20 cellular contexts compared by ENCODE assay signal in the genomic region with DNA sequence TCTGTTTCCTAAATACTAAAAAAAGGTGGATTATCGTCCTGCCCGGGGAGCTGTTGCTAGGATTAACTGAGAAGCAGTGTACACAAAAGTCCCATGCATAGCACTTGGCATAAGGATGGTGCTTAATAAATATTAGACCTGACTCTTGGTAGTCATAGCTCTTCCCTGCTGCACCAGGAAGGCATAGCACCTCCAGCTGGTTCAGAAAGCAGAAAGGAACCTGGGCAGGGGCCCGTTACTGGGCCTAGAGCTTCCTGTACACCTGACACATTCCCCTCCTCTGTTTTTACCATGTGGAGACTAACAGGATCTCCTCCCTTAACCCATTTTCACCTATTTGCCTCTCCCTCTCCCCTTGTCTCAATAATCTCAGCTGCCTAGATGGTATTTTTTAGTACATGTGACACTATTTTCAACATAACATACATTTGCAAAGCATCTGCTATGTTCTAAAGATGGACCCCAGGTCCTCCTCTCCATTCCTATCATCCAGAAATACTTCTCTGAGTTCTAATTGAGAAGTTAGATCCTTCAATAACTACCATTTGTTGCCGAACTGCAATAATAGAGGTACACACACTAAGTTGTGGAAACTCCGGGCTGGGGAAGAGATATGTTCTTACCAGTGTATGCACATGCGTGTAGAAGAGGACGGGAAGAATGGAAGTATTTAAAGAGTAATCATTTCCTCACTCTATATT. TPM values are rescaled to one million over a fixed set of nuclear protein-coding genes. Genes with fewer than 3 reads are reported as not detected.
A peak's percentile ranks its signal among the peaks of the same experiment; 100 is the strongest.
DNase-seq lines count a peak whose midpoint lies in the region; ATAC-seq and TF ChIP-seq lines count a peak whose summit lies in the region.
"Had no signal": no experiment of that assay in that cellular context is flagged by ENCODE, and none has a peak within 500 bp of the region (broad histone marks: within the 10 kb centered on the region; RNA-seq: fewer than 3 reads in every experiment).

No MANE protein-coding gene starts in this region.

- no peak overlapping the region for H3K4me3 ChIP-seq in SK-N-SH (ENCODE audit: low read depth in 2 of 2, low read length in 1 of 2)
- H3K4me3 ChIP-seq: A549 had no signal

- H3K27me3 ChIP-seq in layer of hippocampus (ENCODE audit: control insufficient read depth, insufficient read depth, low read length): no peaks in the 10 kb centered on the region
- H3K27me3 ChIP-seq in SK-N-SH (ENCODE audit: insufficient read depth): no peaks in the 10 kb centered on the region
- H3K27me3 ChIP-seq: gastrocnemius medialis had no signal

- no peaks in the 10 kb centered on the region for H3K9me3 ChIP-seq in T-helper 17 cell (ENCODE audit: control insufficient read depth, low read length, poor library complexity, severe bottlenecking)
- no peaks in the 10 kb centered on the region for H3K9me3 ChIP-seq in SK-N-SH
- H3K9me3 ChIP-seq: gastrocnemius medialis had no signal

- H3K27ac ChIP-seq in layer of hippocampus (ENCODE audit: low read depth, low read length) (peak overlapping the region; percentile 94), SK-N-SH (ENCODE audit: low read depth in 2 of 2, low read length in 1 of 2) (no peak overlapping the region)
- H3K27ac ChIP-seq: A549 had no signal

- peaks cover 0 to 19% of the 10 kb centered on the region in 2 experiments; a peak in 2 of 4 replicates for H3K4me1 ChIP-seq in SK-N-SH (ENCODE audit: control insufficient read depth in 1 of 2, insufficient read depth in 2 of 2, low read depth in 1 of 2, low read length in 1 of 2)

- H4K20me1 ChIP-seq in SK-N-SH (ENCODE audit: insufficient read depth): no peaks in the 10 kb centered on the region

- H3K27ac Mint-ChIP-seq in activated naive CD4-positive, alpha-beta T cell treated with anti-CD3 and anti-CD28 coated beads, Interleukin-2, amount 50 U/mL, for 24 hours: peak overlapping the region; percentile 75
- H3K27ac Mint-ChIP-seq in T-helper 17 cell: peak overlapping the region; percentile 21
- H3K27ac Mint-ChIP-seq: HFFc6, memory B cell had no signal

- peaks cover 15% of the 10 kb centered on the region for H3K79me2 ChIP-seq in SK-N-SH (ENCODE audit: insufficient read depth)

- H3K4me2 ChIP-seq in SK-N-SH: no peak overlapping the region
- H3K4me2 ChIP-seq: A549 had no signal

- ATAC-seq in T-helper 17 cell (no peak), HG02610 (IDR thresholded peaks at IDR 0.05; ENCODE audit: unreplicated experiment) (no peak)
- ATAC-seq: A549, esophagus mucosa had no signal

- no peak for TF ChIP-seq RAD21 in SK-N-SH (IDR thresholded peaks at IDR 0.05; ENCODE audit: low read length)

- no peaks in the 10 kb centered on the region for H3F3A ChIP-seq in SK-N-SH (replicated peaks; ENCODE audit: insufficient read depth)

- no peak for DNase-seq in activated naive CD4-positive, alpha-beta T cell (lab: John Stamatoyannopoulos, UW)
- no peak for DNase-seq in T-helper 17 cell
- DNase-seq in superior temporal gyrus (ENCODE audit: extremely low spot score): peak; percentile 66
- no peak for DNase-seq in SKM-1 treated with dmso at 0.1 percent for 144 hours (lab: John Stamatoyannopoulos, UW; ENCODE audit: unreplicated experiment)
- DNase-seq in SK-N-SH: no peak
- DNase-seq: activated CD4-positive, alpha-beta T cell treated with anti-CD3 and anti-CD28 coated beads for 48 hours; activated effector memory CD4-positive, alpha-beta T cell treated with Interleukin-2 at 50 U/mL for 16 hours; HFFc6; NCI-H1417; small intestine; stimulated activated CD4-positive, alpha-beta T cell treated with anti-CD3 and anti-CD28 coated beads, Interleukin-4, amount 100 ng/mL, for 24 hours had no signal

- POLR2A ChIA-PET in SK-N-SH (lab: Yijun Ruan, JAX): interaction anchor here (1.0 kb wide), 1 partner anchor 57 kb away, joined by 4 read pairs; a partner anchor contains a TSS

- H2AFZ ChIP-seq in SK-N-SH (ENCODE audit: low read depth): no peak overlapping the region

- H3K4me3 Mint-ChIP-seq in activated naive CD4-positive, alpha-beta T cell treated with anti-CD3 and anti-CD28 coated beads, Interleukin-2, amount 50 U/mL, for 24 hours: peak overlapping the region; percentile 9
- no peak overlapping the region for H3K4me3 Mint-ChIP-seq in T-helper 17 cell
- H3K4me3 Mint-ChIP-seq: HFFc6, memory B cell had no signal

- H3K36me3 Mint-ChIP-seq in activated naive CD4-positive, alpha-beta T cell treated with anti-CD3 and anti-CD28 coated beads, Interleukin-2, amount 50 U/mL, for 24 hours: peaks cover 2% of the 10 kb centered on the region
- no peaks in the 10 kb centered on the region for H3K36me3 Mint-ChIP-seq in T-helper 17 cell (ENCODE audit: low read depth)

- H3K9me3 Mint-ChIP-seq in activated naive CD4-positive, alpha-beta T cell treated with anti-CD3 and anti-CD28 coated beads, Interleukin-2, amount 50 U/mL, for 24 hours: no peaks in the 10 kb centered on the region

- TF ChIP-seq CTCF in SK-N-SH (IDR thresholded peaks at IDR 0.05): no peak

- CTCF ChIA-PET in SK-N-SH (lab: Yijun Ruan, JAX): interaction anchor here (1.0 to 9.2 kb wide), 5 partner anchors 25 to 79 kb away, joined by 3 to 90 read pairs (median 4); a partner anchor contains a TSS

- no peak overlapping the region for H3K9ac ChIP-seq in SK-N-SH

- H3K27me3 Mint-ChIP-seq in activated naive CD4-positive, alpha-beta T cell treated with anti-CD3 and anti-CD28 coated beads, Interleukin-2, amount 50 U/mL, for 24 hours: no peaks in the 10 kb centered on the region
- H3K27me3 Mint-ChIP-seq in T-helper 17 cell: no peaks in the 10 kb centered on the region
- H3K27me3 Mint-ChIP-seq: memory B cell had no signal

- H3K36me3 ChIP-seq in SK-N-SH (replicated peaks in 1 of 2; ENCODE audit: control insufficient read depth in 1 of 2, insufficient read depth in 2 of 2, low read length in 1 of 2): no peaks in the 10 kb centered on the region
- H3K36me3 ChIP-seq: gastrocnemius medialis had no signal

- WGBS in SK-N-SH (ENCODE audit: low lambda C conversion rate): 88% methylated on average over 7 of the region's 7 CpGs

- H3K4me1 Mint-ChIP-seq in activated naive CD4-positive, alpha-beta T cell treated with anti-CD3 and anti-CD28 coated beads, Interleukin-2, amount 50 U/mL, for 24 hours: peaks cover 40% of the 10 kb centered on the region
- peaks cover 16% of the 10 kb centered on the region for H3K4me1 Mint-ChIP-seq in T-helper 17 cell

- H3K9me2 ChIP-seq in SK-N-SH: no peaks in the 10 kb centered on the region

- TF ChIP-seq EP300 in SK-N-SH (IDR thresholded peaks at IDR 0.05; ENCODE audit: borderline replicate concordance in 1 of 2, low read depth in 1 of 2, low read length in 1 of 2): no peak

TF ChIP-seq in SK-N-SH, 30 proteins besides CTCF, POLR2A, EP300 and RAD21 (continues in another document):
- TF ChIP-seq NRF1 (IDR thresholded peaks at IDR 0.05; ENCODE audit: low read depth, low read length) (no peak), RXRA (IDR thresholded peaks at IDR 0.05; ENCODE audit: borderline replicate concordance, low read depth) (no peak), JUND (IDR thresholded peaks at IDR 0.05) (no peak), TEAD4 (IDR thresholded peaks at IDR 0.05; ENCODE audit: borderline replicate concordance, insufficient read depth) (no peak), YY1 (IDR thresholded peaks at IDR 0.05; ENCODE audit: low read depth) (no peak), CHD2 (IDR thresholded peaks at IDR 0.05; ENCODE audit: low read length, partially characterized antibody) (no peak), MEF2A (IDR thresholded peaks at IDR 0.05; ENCODE audit: borderline replicate concordance, low read depth) (no peak), POLR2AphosphoS5 (IDR thresholded peaks at IDR 0.05; ENCODE audit: low read depth, low read length) (no peak)
- TF ChIP-seq, protein P1, sequence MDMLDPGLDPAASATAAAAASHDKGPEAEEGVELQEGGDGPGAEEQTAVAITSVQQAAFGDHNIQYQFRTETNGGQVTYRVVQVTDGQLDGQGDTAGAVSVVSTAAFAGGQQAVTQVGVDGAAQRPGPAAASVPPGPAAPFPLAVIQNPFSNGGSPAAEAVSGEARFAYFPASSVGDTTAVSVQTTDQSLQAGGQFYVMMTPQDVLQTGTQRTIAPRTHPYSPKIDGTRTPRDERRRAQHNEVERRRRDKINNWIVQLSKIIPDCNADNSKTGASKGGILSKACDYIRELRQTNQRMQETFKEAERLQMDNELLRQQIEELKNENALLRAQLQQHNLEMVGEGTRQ (IDR thresholded peaks at IDR 0.05; ENCODE audit: borderline replicate concordance, low read depth, low read length): no peak
- TF ChIP-seq, protein P2, sequence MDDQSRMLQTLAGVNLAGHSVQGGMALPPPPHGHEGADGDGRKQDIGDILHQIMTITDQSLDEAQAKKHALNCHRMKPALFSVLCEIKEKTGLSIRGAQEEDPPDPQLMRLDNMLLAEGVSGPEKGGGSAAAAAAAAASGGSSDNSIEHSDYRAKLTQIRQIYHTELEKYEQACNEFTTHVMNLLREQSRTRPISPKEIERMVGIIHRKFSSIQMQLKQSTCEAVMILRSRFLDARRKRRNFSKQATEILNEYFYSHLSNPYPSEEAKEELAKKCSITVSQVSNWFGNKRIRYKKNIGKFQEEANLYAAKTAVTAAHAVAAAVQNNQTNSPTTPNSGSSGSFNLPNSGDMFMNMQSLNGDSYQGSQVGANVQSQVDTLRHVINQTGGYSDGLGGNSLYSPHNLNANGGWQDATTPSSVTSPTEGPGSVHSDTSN (IDR thresholded peaks at IDR 0.05): no peak

RNA-seq across cellular contexts. Expression of a gene that starts 3.2 kb away (rescaled TPM):
- total RNA-seq in T-helper 17 cell: 100 to 1,000 TPM; 143 to 158 TPM
- polyA plus RNA-seq in SK-N-SH (2012; rRNA removed): 21.6 and 28.4 TPM in 2 replicates
- polyA plus RNA-seq in SK-N-SH (2012; cell fraction: cytosol; rRNA removed): 42.1 and 66.2 TPM in 2 replicates
- polyA plus RNA-seq in SK-N-SH (2012; cell fraction: nucleus; rRNA removed): 11.4 and 12.7 TPM in 2 replicates

RNA-seq across cellular contexts. Expression of a gene that starts 42.0 kb away (rescaled TPM):
- total RNA-seq in T-helper 17 cell: 1 to 10 TPM; 1.3 to 9.0 TPM
- polyA plus RNA-seq in SK-N-SH (2012; rRNA removed): not detected in 2 replicates
- polyA plus RNA-seq in SK-N-SH (2012; cell fraction: cytosol; rRNA removed): not detected in 2 replicates
- polyA plus RNA-seq in SK-N-SH (2012; cell fraction: nucleus; rRNA removed): not detected in 2 replicates
- total RNA-seq: esophagus mucosa, HFFc6, kidney epithelial cell had no signal
- polyA plus RNA-seq: A549, BJ had no signal

RNA-seq across cellular contexts. Expression of a gene that starts 57.6 kb away (rescaled TPM):
- 10 to 100 TPM; 41.2 to 46.3 TPM for total RNA-seq in T-helper 17 cell
- 8.1 and 11.8 TPM in 2 replicates for polyA plus RNA-seq in SK-N-SH (2012; rRNA removed)
- 7.8 and 10.0 TPM in 2 replicates for polyA plus RNA-seq in SK-N-SH (2012; cell fraction: cytosol; rRNA removed)
- polyA plus RNA-seq in SK-N-SH (2012; cell fraction: nucleus; rRNA removed): 10.5 and 20.3 TPM in 2 replicates
